7 cellular contexts compared by ENCODE assay signal in the genomic region with DNA sequence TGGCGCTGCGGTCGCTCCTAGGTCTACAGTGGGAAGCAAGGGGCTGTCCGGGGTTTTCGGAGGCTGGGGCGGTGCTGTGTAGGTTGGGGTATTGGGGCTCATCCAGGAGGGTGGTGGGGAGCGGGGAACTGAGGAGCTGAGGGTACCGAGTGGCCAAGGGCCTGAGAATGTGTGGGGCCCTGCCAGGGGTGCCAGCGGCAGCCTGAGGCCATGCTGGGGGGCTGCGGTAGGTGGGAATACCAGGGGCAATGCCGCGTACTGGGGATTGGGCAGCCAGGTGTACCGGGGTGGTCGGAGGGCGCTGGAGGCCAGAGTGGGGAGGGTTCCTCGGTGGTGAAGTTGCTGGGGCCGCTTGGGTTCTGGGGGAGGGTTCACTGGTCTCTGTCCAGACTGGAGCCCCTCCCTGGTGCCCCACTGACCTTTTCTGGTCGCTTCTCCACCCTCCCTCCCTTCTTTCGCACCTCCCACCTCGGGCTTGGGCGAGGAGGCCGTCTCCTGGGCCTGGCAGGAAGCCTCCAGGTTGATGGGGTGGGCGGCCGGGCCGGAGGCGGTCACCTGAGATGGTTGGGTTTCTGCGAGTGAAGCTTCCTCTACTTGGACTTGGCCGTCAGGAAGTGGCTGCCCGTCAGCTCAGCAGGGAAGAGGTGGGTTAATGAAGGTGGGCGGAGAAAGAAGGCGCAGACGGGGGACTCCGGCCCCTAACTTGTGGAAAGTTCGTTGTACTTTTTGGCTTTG. TPM values are rescaled to one million over a fixed set of nuclear protein-coding genes. Genes with fewer than 3 reads are reported as not detected.
DNase-seq lines count a peak whose midpoint lies in the region; ATAC-seq, FAIRE-seq and TF ChIP-seq lines count a peak whose summit lies in the region.

No MANE protein-coding gene starts in this region.

- H3K36me3 ChIP-seq in bronchial epithelial cell (ENCODE audit: control insufficient read depth, insufficient read depth, low read length): peaks cover 21% of the 10 kb centered on the region
- H3K36me3 ChIP-seq in lower lobe of right lung: peaks cover 40% of the 10 kb centered on the region
- H3K36me3 ChIP-seq in tibial nerve: peaks cover 9 to 39% (median 31%) of the 10 kb centered on the region in 3 donors

- DNase-seq in NB4 (ENCODE audit: low read depth): peak; percentile 58
- DNase-seq in bronchial epithelial cell (ENCODE audit: low read depth): peak; percentile 21
- DNase-seq in lower lobe of right lung: no peak
- DNase-seq in tibial nerve (ENCODE audit: low spot score in 2 of 2): no peak
- DNase-seq in OCI-M2 (lab: John Stamatoyannopoulos, UW; ENCODE audit: unreplicated experiment): no peak

- no peak for TF ChIP-seq CTCF in GM12875 (IDR thresholded peaks at IDR 0.05; ENCODE audit: borderline replicate concordance, insufficient read depth, low read depth, low read length)
- no peak for TF ChIP-seq CTCF in NB4 (IDR thresholded peaks at IDR 0.05; ENCODE audit: low read depth, low read length)
- no peak for TF ChIP-seq CTCF in bronchial epithelial cell (IDR thresholded peaks at IDR 0.05; ENCODE audit: insufficient read depth, low read length, severe bottlenecking)
- TF ChIP-seq CTCF in lower lobe of right lung (IDR thresholded peaks at IDR 0.05): no peak
- TF ChIP-seq CTCF in tibial nerve (IDR thresholded peaks at IDR 0.05): no peak

- H3K4me3 ChIP-seq in GM12875 (ENCODE audit: low read depth, low read length): peak overlapping the region; percentile 92
- peak overlapping the region; percentile 78 for H3K4me3 ChIP-seq in NB4 (ENCODE audit: low read depth, low read length)
- H3K4me3 ChIP-seq in bronchial epithelial cell (ENCODE audit: low read depth, low read length): peak overlapping the region; percentile 70
- peak overlapping the region; percentile 74 for H3K4me3 ChIP-seq in lower lobe of right lung
- H3K4me3 ChIP-seq in tibial nerve: peak overlapping the region; percentile 59 to 97 (median 92)

- no peak for TF ChIP-seq POLR2A in NB4 (IDR thresholded peaks at IDR 0.05; ENCODE audit: extremely low read depth, insufficient read length)
- no peak for TF ChIP-seq POLR2A in tibial nerve (IDR thresholded peaks at IDR 0.05)

- no peaks in the 10 kb centered on the region for H3K27me3 ChIP-seq in bronchial epithelial cell (ENCODE audit: control insufficient read depth, insufficient read depth, low read length)
- H3K27me3 ChIP-seq in lower lobe of right lung (ENCODE audit: low read depth): no peaks in the 10 kb centered on the region
- no peaks in the 10 kb centered on the region for H3K27me3 ChIP-seq in tibial nerve

- no peaks in the 10 kb centered on the region for H3K9me3 ChIP-seq in lower lobe of right lung
- no peaks in the 10 kb centered on the region for H3K9me3 ChIP-seq in tibial nerve

- 1 to 2% methylated on average over 34 of the region's 34 CpGs for WGBS in tibial nerve, 2 donors

- H3K4me1 ChIP-seq in lower lobe of right lung (peaks cover 18% of the 10 kb centered on the region), tibial nerve (peaks cover 0 to 39% (median 14%) of the 10 kb centered on the region in 4 donors)

- peak overlapping the region; percentile 87 for H3K27ac ChIP-seq in lower lobe of right lung
- H3K27ac ChIP-seq in tibial nerve: peak overlapping the region in 3 of 4 donors; percentile 82 to 97 (median 93)

- no peak for FAIRE-seq in bronchial epithelial cell (lab: Jason Lieb, UNC)

- intact Hi-C loops in lower lobe of right lung (cut with DNase I): no loop called here

- ATAC-seq in GM21526 (IDR thresholded peaks at IDR 0.05; ENCODE audit: low FRiP score, unreplicated experiment) (peak; percentile 36), lower lobe of right lung (peak; percentile 29 to 53)

- TF ChIP-seq EP300 in tibial nerve (IDR thresholded peaks at IDR 0.05): no peak

RNA-seq across cellular contexts. Expression of a gene that starts 0.9 kb away (rescaled TPM):
- total RNA-seq in bronchial epithelial cell (22.6 and 27.1 TPM in 2 replicates), lower lobe of right lung (39.8 TPM), tibial nerve (100 to 1,000 TPM in 1 of 4 donors, 10 to 100 TPM in 3; 58.3 to 139 (median 72.6) TPM)

RNA-seq across cellular contexts. Expression of a gene that starts 22.6 kb away (rescaled TPM):
- total RNA-seq in bronchial epithelial cell (under 0.01 and 0.13 TPM in 2 replicates), lower lobe of right lung (not detected), tibial nerve (1 to 10 TPM in 1 of 4 donors, under 1 TPM in 1, not detected in 2; 0.63 to 4.7 TPM)

RNA-seq across cellular contexts. Expression of a gene that starts 55.3 kb away (rescaled TPM):
- total RNA-seq in bronchial epithelial cell (not detected in 2 replicates), lower lobe of right lung (3.0 TPM), tibial nerve (1 to 10 TPM in 3 of 4 donors, under 1 TPM in 1; 0.84 to 2.8 (median 1.2) TPM)

Comparison
In these comparisons a context has a peak if more than half of its experiments do, and no peak if none do; other contexts are left out.
1. DNase-seq: peak in NB4 (single experiment) and bronchial epithelial cell (single experiment); none in lower lobe of right lung (single experiment), tibial nerve (0 of 2) and OCI-M2 (single experiment).
2. Peak in every context shown above with its lines, with median percentiles within 50 percentile points of each other: H3K4me3 ChIP-seq.